ENCODE assay signal across 24 cellular contexts in the genomic region with DNA sequence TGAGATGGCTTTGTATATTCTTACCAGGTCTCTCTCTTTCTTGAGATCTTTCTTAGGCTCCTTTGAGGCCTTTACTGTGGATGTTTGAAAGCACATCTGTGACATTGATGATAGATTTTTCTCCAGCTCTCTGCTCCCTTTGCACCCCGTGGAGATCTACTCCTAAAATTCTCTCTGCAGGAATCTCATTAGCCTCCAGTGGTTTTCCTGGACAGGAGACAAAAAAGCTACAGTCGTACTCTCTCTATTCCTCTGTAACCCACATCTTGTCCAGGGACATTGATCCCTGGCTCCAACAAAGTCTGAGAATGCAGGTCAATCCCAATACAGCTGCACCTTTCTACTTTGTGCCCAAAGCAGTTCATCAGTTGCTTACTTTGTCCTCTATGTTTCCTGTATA.
"Had no signal": no experiment of that assay in that cellular context is flagged by ENCODE, and none has a peak within 500 bp of the region (broad histone marks: within the 10 kb centered on the region; RNA-seq: fewer than 3 reads in every experiment).

No MANE protein-coding gene starts in this region.

- H3K4me1 Mint-ChIP-seq: memory B cell; stimulated activated effector memory CD8-positive, alpha-beta T cell treated with anti-CD3 and anti-CD28 coated beads, Interleukin-12 subunit alpha, Interleukin-12 subunit beta, amount 100 ng/mL, for 72 hours had no signal

- H3K4me3 ChIP-seq: coronary artery, hepatocyte, left ventricle myocardium inferior, lower lobe of right lung, sigmoid colon, skin epidermis, suprapubic skin, thyroid gland had no signal

- DNase-seq: effector CD4-positive, alpha-beta T cell; endodermal cell; erythroblast; foreskin keratinocyte; head of caudate nucleus; kidney; left cardiac atrium; left ventricle myocardium inferior; lower lobe of right lung; midbrain; posterior cingulate gyrus; sigmoid colon; stimulated activated CD4-positive, alpha-beta T cell treated with anti-CD3 and anti-CD28 coated beads, Interleukin-2, amount 100 ng/mL, for 48 hours; stimulated activated CD8-positive, alpha-beta memory T cell treated with anti-CD3 and anti-CD28 coated beads, Interleukin-4, amount 100 ng/mL, for 48 hours; stimulated activated naive CD8-positive, alpha-beta T cell treated with anti-CD3 and anti-CD28 coated beads, Interleukin-15, Interleukin-2, amounts not matched to agents 100 U/mL and 50 U/mL, for 24 hours; thyroid gland had no signal

- H3K27me3 Mint-ChIP-seq: memory B cell; natural killer cell treated with Interleukin-12 subunit alpha and Interleukin-12 subunit beta and Interleukin-15 and Interleukin-18, amount 100 ng/mL, for 72 hours; type B pancreatic cell had no signal

- H3K4me2 ChIP-seq: hepatocyte had no signal

- H3K9me3 Mint-ChIP-seq: endodermal cell; stimulated activated effector memory CD8-positive, alpha-beta T cell treated with anti-CD3 and anti-CD28 coated beads, Interleukin-12 subunit alpha, Interleukin-12 subunit beta, amount 100 ng/mL, for 72 hours had no signal

- ATAC-seq: foreskin keratinocyte; left cardiac atrium; lower lobe of right lung; natural killer cell treated with Interleukin-12 subunit alpha and Interleukin-12 subunit beta and Interleukin-15 and Interleukin-18, amount 100 ng/mL, for 72 hours; stimulated activated effector memory CD8-positive, alpha-beta T cell treated with anti-CD3 and anti-CD28 coated beads, Interleukin-12 subunit alpha, Interleukin-12 subunit beta, amount 100 ng/mL, for 72 hours; stimulated activated naive CD8-positive, alpha-beta T cell treated with anti-CD3 and anti-CD28 coated beads, Interleukin-15, Interleukin-2, amounts not matched to agents 100 U/mL and 50 U/mL, for 24 hours had no signal

- H3K27ac ChIP-seq: coronary artery, foreskin keratinocyte, hepatocyte, left ventricle myocardium inferior, lower lobe of right lung, sigmoid colon, skin epidermis, suprapubic skin, thyroid gland had no signal

- H3K27ac Mint-ChIP-seq: endodermal cell; memory B cell; natural killer cell treated with Interleukin-12 subunit alpha and Interleukin-12 subunit beta and Interleukin-15 and Interleukin-18, amount 100 ng/mL, for 72 hours; stimulated activated effector memory CD8-positive, alpha-beta T cell treated with anti-CD3 and anti-CD28 coated beads, Interleukin-12 subunit alpha, Interleukin-12 subunit beta, amount 100 ng/mL, for 72 hours; type B pancreatic cell had no signal

- H3K9me3 ChIP-seq: left ventricle myocardium inferior, lower lobe of right lung, sigmoid colon, suprapubic skin, thyroid gland had no signal

- H3K27me3 ChIP-seq: foreskin keratinocyte, hepatocyte, sigmoid colon, suprapubic skin, thyroid gland had no signal

- H3K36me3 ChIP-seq: left ventricle myocardium inferior, lower lobe of right lung, sigmoid colon, suprapubic skin, thyroid gland had no signal

- H3K4me1 ChIP-seq: foreskin keratinocyte had no signal

- H3K36me3 Mint-ChIP-seq: memory B cell; natural killer cell treated with Interleukin-12 subunit alpha and Interleukin-12 subunit beta and Interleukin-15 and Interleukin-18, amount 100 ng/mL, for 72 hours; stimulated activated effector memory CD8-positive, alpha-beta T cell treated with anti-CD3 and anti-CD28 coated beads, Interleukin-12 subunit alpha, Interleukin-12 subunit beta, amount 100 ng/mL, for 72 hours had no signal

- H2AFZ ChIP-seq: hepatocyte had no signal

- H3K4me3 Mint-ChIP-seq: endodermal cell; memory B cell; natural killer cell treated with Interleukin-12 subunit alpha and Interleukin-12 subunit beta and Interleukin-15 and Interleukin-18, amount 100 ng/mL, for 72 hours; stimulated activated effector memory CD8-positive, alpha-beta T cell treated with anti-CD3 and anti-CD28 coated beads, Interleukin-12 subunit alpha, Interleukin-12 subunit beta, amount 100 ng/mL, for 72 hours; type B pancreatic cell had no signal
